8 cellular contexts compared by ENCODE assay signal in genomic region chr2:45778720-45779171, GRCh38.
DNase-seq lines count a peak whose midpoint lies in the region; ATAC-seq and TF ChIP-seq lines count a peak whose summit lies in the region.

No MANE protein-coding gene starts in this region.

- H2AFZ ChIP-seq in OCI-LY3 (ENCODE audit: low read depth, low read length) (no peak overlapping the region), fibroblast of lung (ENCODE audit: low read length) (no peak overlapping the region)

- TF ChIP-seq EP300 in transverse colon (IDR thresholded peaks at IDR 0.05; ENCODE audit: low read depth) = no peak

- DNase-seq in H7 (peak; percentile 87), activated T-cell treated with anti-CD3 and anti-CD28 coated beads for 24 hours (ENCODE audit: low read depth) (peak; percentile 62), fibroblast of lung (ENCODE audit: low read depth in 2 of 2) (peak; percentile 38 to 75), omental fat pad (ENCODE audit: low spot score) (peak; percentile 38), transverse colon (peak; percentile 71)

- H3K27me3 ChIP-seq in H7 (ENCODE audit: control insufficient read depth, insufficient read depth, low read length) (no peaks in the 10 kb centered on the region), OCI-LY3 (ENCODE audit: low read depth, low read length) (peaks cover 6% of the 10 kb centered on the region), fibroblast of lung (ENCODE audit: control insufficient read depth, insufficient read depth, low read length) (no peaks in the 10 kb centered on the region), transverse colon (no peaks in the 10 kb centered on the region)

- H3K4me2 ChIP-seq in OCI-LY3 (ENCODE audit: low read length) (peak overlapping the region; percentile 67), fibroblast of lung (ENCODE audit: extremely low read depth, insufficient read depth, low read length) (no peak overlapping the region)

- H4K20me1 ChIP-seq in OCI-LY3 (ENCODE audit: insufficient read depth, low read length) = no peaks in the 10 kb centered on the region
- no peaks in the 10 kb centered on the region for H4K20me1 ChIP-seq in fibroblast of lung (ENCODE audit: control insufficient read depth, extremely low read depth, insufficient read depth, low read length)

- no peak for ATAC-seq in omental fat pad (ENCODE audit: low FRiP score)
- ATAC-seq in HG02571 (IDR thresholded peaks at IDR 0.05; ENCODE audit: unreplicated experiment) = no peak

- intact Hi-C loops in transverse colon (cut with DNase I; ENCODE audit: low total_unique reads) = loop anchor here (5.0 kb wide), 1 partner anchor 131 kb away; no protein-coding TSS in a partner anchor

- 0 to 55% methylated on average over 3 to 11 of the region's 11 CpGs for WGBS in transverse colon (ENCODE audit: low coverage in 1 of 2), 2 donors

- H3K79me2 ChIP-seq in OCI-LY3 (ENCODE audit: low read length) (no peaks in the 10 kb centered on the region), fibroblast of lung (ENCODE audit: control insufficient read depth, insufficient read depth, low read length) (peaks cover 2% of the 10 kb centered on the region)

- in situ Hi-C loops in transverse colon (cut with MboI; ENCODE audit: low pct_ligation_motif_present in 1 of 4, low pct_unique_long_range_greater_than_20kb in 1 of 4, low sequenced_read_pairs in 3 of 4) = loop anchor here (5.0 to 10.0 kb wide), 2 partner anchors 131 to 134 kb away; no protein-coding TSS in a partner anchor

- H3K9me3 ChIP-seq in OCI-LY3 (ENCODE audit: insufficient read depth, low read length) = no peaks in the 10 kb centered on the region
- no peaks in the 10 kb centered on the region for H3K9me3 ChIP-seq in fibroblast of lung (ENCODE audit: control insufficient read depth, insufficient read depth, low read depth, low read length)
- no peaks in the 10 kb centered on the region for H3K9me3 ChIP-seq in transverse colon

- peak; percentile 78 for TF ChIP-seq CTCF in C4-2B (conservative IDR thresholded peaks at IDR 0.05)
- peak; percentile 81 for TF ChIP-seq CTCF in OCI-LY3 (IDR thresholded peaks at IDR 0.05; ENCODE audit: low read depth, low read length)
- peak; percentile 59 to 65 for TF ChIP-seq CTCF in fibroblast of lung (conservative IDR thresholded peaks at IDR 0.05 in 1 of 2, IDR thresholded peaks at IDR 0.05 in 1 of 2; ENCODE audit: low read depth in 1 of 2, low read length in 2 of 2)
- peak in 1 of 3 donors; percentile 24 for TF ChIP-seq CTCF in omental fat pad (IDR thresholded peaks at IDR 0.05)
- peak; percentile 74 to 83 (median 81) for TF ChIP-seq CTCF in transverse colon (IDR thresholded peaks at IDR 0.05)

- H3K36me3 ChIP-seq in H7 (replicated peaks; ENCODE audit: control insufficient read depth, insufficient read depth, low read length) (no peaks in the 10 kb centered on the region), OCI-LY3 (replicated peaks; ENCODE audit: low read depth, low read length) (no peaks in the 10 kb centered on the region), fibroblast of lung (ENCODE audit: control insufficient read depth, insufficient read depth, low read length) (no peaks in the 10 kb centered on the region), transverse colon (no peaks in the 10 kb centered on the region)

- H3K4me3 ChIP-seq in H7 (ENCODE audit: insufficient read depth, low read depth, low read length) = no peak overlapping the region
- peak overlapping the region; percentile 69 for H3K4me3 ChIP-seq in OCI-LY3 (ENCODE audit: low read length)
- H3K4me3 ChIP-seq in fibroblast of lung (replicated peaks in 1 of 4; ENCODE audit: control extremely low read depth in 1 of 4, insufficient read depth in 1 of 4, low read depth in 3 of 4, low read length in 4 of 4) = no peak overlapping the region
- H3K4me3 ChIP-seq in transverse colon = peak overlapping the region in 1 of 4 donors; percentile 11

- H3K4me1 ChIP-seq in OCI-LY3 (ENCODE audit: low read length) = peaks cover 44% of the 10 kb centered on the region
- H3K4me1 ChIP-seq in fibroblast of lung (ENCODE audit: control insufficient read depth, extremely low read depth, insufficient read depth, low read length) = no peaks in the 10 kb centered on the region
- peaks cover 0 to 34% (median 6%) of the 10 kb centered on the region in 4 donors for H3K4me1 ChIP-seq in transverse colon

- H3K27ac ChIP-seq in C4-2B = no peak overlapping the region
- H3K27ac ChIP-seq in OCI-LY3 (ENCODE audit: low read length) = no peak overlapping the region
- no peak overlapping the region for H3K27ac ChIP-seq in fibroblast of lung (ENCODE audit: insufficient read depth, low read length)
- H3K27ac ChIP-seq in transverse colon = no peak overlapping the region

- no peak for TF ChIP-seq POLR2A in transverse colon (IDR thresholded peaks at IDR 0.05)

- H3K9ac ChIP-seq in OCI-LY3 (ENCODE audit: low read length) (no peak overlapping the region), fibroblast of lung (ENCODE audit: insufficient read depth, low read length) (no peak overlapping the region)
